In genomic region chr3:15367059-15367458, GRCh38 we compare ENCODE assay signal across 21 cellular contexts. TPM values are rescaled to one million over a fixed set of nuclear protein-coding genes. Genes with fewer than 3 reads are reported as not detected.
DNase-seq lines count a peak whose midpoint lies in the region; ATAC-seq and TF ChIP-seq lines count a peak whose summit lies in the region.
"Had no signal": no experiment of that assay in that cellular context is flagged by ENCODE, and none has a peak within 500 bp of the region (broad histone marks: within the 10 kb centered on the region; RNA-seq: fewer than 3 reads in every experiment).

No MANE protein-coding gene starts in this region.

- peak overlapping the region; percentile 49 for H3K4me3 Mint-ChIP-seq in memory B cell

- no peak overlapping the region for H2BK120ac ChIP-seq in IMR-90 (ENCODE audit: low read depth, low read length)

- no peak overlapping the region for H2BK20ac ChIP-seq in IMR-90 (ENCODE audit: low read depth, low read length)

- H3K27ac Mint-ChIP-seq in memory B cell = peak overlapping the region; percentile 15

- no peak overlapping the region for H3K23ac ChIP-seq in IMR-90 (ENCODE audit: low read depth, low read length)

- no CpG with 5 or more reads among the region's 1 CpG for WGBS in IMR-90 (ENCODE audit: extremely low coverage in 2 of 2, insufficient read length in 1 of 2), 2 experiments

- CTCF ChIA-PET in IMR-90 (lab: Yijun Ruan, JAX) = interaction anchor here (1.5 kb wide), 1 partner anchor 99 kb away, joined by 4 read pairs; no protein-coding TSS in a partner anchor

- no peaks in the 10 kb centered on the region for H3K36me3 Mint-ChIP-seq in memory B cell

- no peak overlapping the region for H3K4me3 ChIP-seq in IMR-90 (ENCODE audit: insufficient read depth, low read depth, low read length)
- H3K4me3 ChIP-seq: body of pancreas, gastrocnemius medialis, HAP-1, uterus had no signal

- no peaks in the 10 kb centered on the region; the same call in 1 of the 2 replicates for H3K9me1 ChIP-seq in IMR-90 (ENCODE audit: insufficient read depth, low read length)

- no peak for TF ChIP-seq CTCF in IMR-90 (conservative IDR thresholded peaks at IDR 0.05; ENCODE audit: low read depth, low read length)

- no peak overlapping the region for H3K9ac ChIP-seq in IMR-90 (ENCODE audit: low read depth, low read length)

- intact Hi-C loops in IMR-90 (cut with micrococcal nuclease) = no loop called here

- no peaks in the 10 kb centered on the region for H3K27me3 ChIP-seq in IMR-90 (ENCODE audit: control insufficient read depth, insufficient read depth, low read length)
- H3K27me3 ChIP-seq: body of pancreas, gastrocnemius medialis, uterus had no signal

- no peak overlapping the region for H3K4ac ChIP-seq in IMR-90 (ENCODE audit: low read depth, low read length)

- no peaks in the 10 kb centered on the region for H4K20me1 ChIP-seq in IMR-90 (ENCODE audit: insufficient read depth, low read length)

- no peak overlapping the region for H3K4me2 ChIP-seq in IMR-90 (ENCODE audit: low read depth, low read length)

- H3K4me1 Mint-ChIP-seq in memory B cell = peaks cover 29% of the 10 kb centered on the region

- no peak overlapping the region for H2BK15ac ChIP-seq in IMR-90 (ENCODE audit: low read depth, low read length)

- H4K8ac ChIP-seq in IMR-90 (ENCODE audit: low read depth in 2 of 2, low read length in 2 of 2) = no peak overlapping the region

- H3K56ac ChIP-seq in IMR-90 (ENCODE audit: extremely low read depth, insufficient read depth, low read length) = no peak overlapping the region

- TF ChIP-seq POLR2A in IMR-90 (IDR thresholded peaks at IDR 0.05; ENCODE audit: low read depth, low read length) = no peak

- ATAC-seq in IMR-90 (ENCODE audit: low read depth) (peak; percentile 42), memory B cell (ENCODE audit: low read depth) (no peak)
- ATAC-seq: body of pancreas, gastrocnemius medialis, sciatic nerve had no signal

- no peaks in the 10 kb centered on the region for H3K9me3 ChIP-seq in IMR-90 (ENCODE audit: control insufficient read depth, insufficient read depth, low read length)
- H3K9me3 ChIP-seq: body of pancreas, gastrocnemius medialis, HAP-1, uterus had no signal

- no peak overlapping the region for H2AK9ac ChIP-seq in IMR-90 (replicated peaks; ENCODE audit: low read depth, low read length, poor library complexity)

- no peak overlapping the region for H3K14ac ChIP-seq in IMR-90 (replicated peaks; ENCODE audit: low read depth, low read length)

- H3K9me3 Mint-ChIP-seq in memory B cell = no peaks in the 10 kb centered on the region

- H3K27ac ChIP-seq in IMR-90 (ENCODE audit: insufficient read depth, low read length) = no peak overlapping the region
- H3K27ac ChIP-seq: body of pancreas, gastrocnemius medialis, uterus had no signal

- H3K36me3 ChIP-seq in IMR-90 (ENCODE audit: control insufficient read depth, insufficient read depth, low read length) = no peaks in the 10 kb centered on the region
- H3K36me3 ChIP-seq: gastrocnemius medialis, HAP-1, uterus had no signal

- no peak for TF ChIP-seq RAD21 in IMR-90 (IDR thresholded peaks at IDR 0.05; ENCODE audit: low read length)

- no peak overlapping the region for H4K91ac ChIP-seq in IMR-90 (ENCODE audit: insufficient read depth, low read depth, low read length)

- no peak overlapping the region for H2AFZ ChIP-seq in IMR-90 (replicated peaks; ENCODE audit: low read length, poor library complexity)

- H2BK5ac ChIP-seq in IMR-90 (ENCODE audit: low read depth, low read length, poor library complexity, severe bottlenecking) = no peak overlapping the region

- POLR2A ChIA-PET in IMR-90 (lab: Charles Lee; ENCODE audit: unreplicated experiment) = no interaction called here

- H4K5ac ChIP-seq in IMR-90 (ENCODE audit: low read depth, low read length) = no peak overlapping the region

- H3K79me1 ChIP-seq in IMR-90 (ENCODE audit: low read depth in 1 of 2, low read length in 2 of 2) = no peaks in the 10 kb centered on the region

- dilution Hi-C loops in IMR-90 (cut with HindIII; ENCODE audit: low sequenced_read_pairs, unreplicated experiment) = no loop called here

- no peaks in the 10 kb centered on the region for H3K27me3 Mint-ChIP-seq in memory B cell

- no peaks in the 10 kb centered on the region; the same call in 1 of the 2 replicates for H3K4me1 ChIP-seq in IMR-90 (ENCODE audit: control insufficient read depth, insufficient read depth, low read length)
- H3K4me1 ChIP-seq: gastrocnemius medialis, uterus had no signal

- H3K18ac ChIP-seq in IMR-90 (ENCODE audit: low read depth, low read length) = no peak overlapping the region

- in situ Hi-C loops in IMR-90 (cut with MboI; ENCODE audit: low sequenced_read_pairs) = no loop called here

- DNase-seq in EH (ENCODE audit: low read depth) (peak; percentile 48), IMR-90 (peak; percentile 46), astrocyte of the hippocampus (ENCODE audit: low read depth, low spot score) (peak; percentile 25), memory B cell (ENCODE audit: low spot score in 2 of 2) (no peak), NCI-H2171 (lab: John Stamatoyannopoulos, UW) (no peak), KG1 (lab: John Stamatoyannopoulos, UW) (no peak), foreskin melanocyte (no peak)
- no peak for DNase-seq in activated CD8-positive, alpha-beta memory T cell treated with anti-CD3 and anti-CD28 coated beads, Interleukin-2, amount 50 U/mL, for 4 hours
- DNase-seq: activated CD8-positive, alpha-beta memory T cell treated with anti-CD3 and anti-CD28 coated beads for 24 hours; activated gamma-delta T cell; body of pancreas; effector CD8-positive, alpha-beta T cell; gastrocnemius medialis; KBM-7; mesendoderm; NCI-H1417 treated with DMSO at 0.1 percent for 48 hours; NCI-H446; stimulated activated CD4-positive, alpha-beta T cell treated with anti-CD3 and anti-CD28 coated beads, Interleukin-4, amount 100 ng/mL, for 4 hours; uterus had no signal

- no peak overlapping the region for H2AK5ac ChIP-seq in IMR-90 (ENCODE audit: low read depth, low read length)

- BruUV-seq in IMR-90 (replicated peaks; lab: Mats Ljungman, UMichigan) = no TSS peak

TF ChIP-seq in IMR-90, 13 proteins besides CTCF, POLR2A, EP300 and RAD21:
- no peak for TF ChIP-seq NFE2L2 (IDR thresholded peaks at IDR 0.05; ENCODE audit: low read depth, low read length)
- TF ChIP-seq FOS (IDR thresholded peaks at IDR 0.05; ENCODE audit: low read depth, low read length) = peak; percentile 33; the same call in 1 of the 2 replicates
- no peak for TF ChIP-seq CEBPB (IDR thresholded peaks at IDR 0.05; ENCODE audit: low read depth, low read length)
TF ChIP-seq in IMR-90: peak in this region for 1.

RNA-seq across cellular contexts. Expression of gene SH3BP5, which starts 34.7 kb away (rescaled TPM):
- 14.0 and 14.2 TPM in 2 replicates for total RNA-seq in IMR-90 (2012; rRNA removed)
- 22.3 and 23.5 TPM in 2 replicates for polyA plus RNA-seq in IMR-90 (2012; rRNA removed)
- 20.8 and 23.4 TPM in 2 replicates for polyA plus RNA-seq in IMR-90 (2012; cell fraction: cytosol; rRNA removed)
- 18.9 and 31.2 TPM in 2 replicates for polyA plus RNA-seq in IMR-90 (2012; cell fraction: nucleus; rRNA removed; ENCODE audit: low replicate concordance)

Comparison
In these comparisons a context has a peak if more than half of its experiments do, and no peak if none do; other contexts are left out.
1. DNase-seq: peak in EH (single experiment), IMR-90 (single experiment) and astrocyte of the hippocampus (single experiment); none in memory B cell (0 of 2), activated CD8-positive, alpha-beta memory T cell treated with anti-CD3 and anti-CD28 coated beads, Interleukin-2, amount 50 U/mL, for 4 hours (single experiment), NCI-H2171 (single experiment), KG1 (single experiment) and foreskin melanocyte (single experiment).